ENCODE assay signal across 14 cellular contexts in the genomic region with DNA sequence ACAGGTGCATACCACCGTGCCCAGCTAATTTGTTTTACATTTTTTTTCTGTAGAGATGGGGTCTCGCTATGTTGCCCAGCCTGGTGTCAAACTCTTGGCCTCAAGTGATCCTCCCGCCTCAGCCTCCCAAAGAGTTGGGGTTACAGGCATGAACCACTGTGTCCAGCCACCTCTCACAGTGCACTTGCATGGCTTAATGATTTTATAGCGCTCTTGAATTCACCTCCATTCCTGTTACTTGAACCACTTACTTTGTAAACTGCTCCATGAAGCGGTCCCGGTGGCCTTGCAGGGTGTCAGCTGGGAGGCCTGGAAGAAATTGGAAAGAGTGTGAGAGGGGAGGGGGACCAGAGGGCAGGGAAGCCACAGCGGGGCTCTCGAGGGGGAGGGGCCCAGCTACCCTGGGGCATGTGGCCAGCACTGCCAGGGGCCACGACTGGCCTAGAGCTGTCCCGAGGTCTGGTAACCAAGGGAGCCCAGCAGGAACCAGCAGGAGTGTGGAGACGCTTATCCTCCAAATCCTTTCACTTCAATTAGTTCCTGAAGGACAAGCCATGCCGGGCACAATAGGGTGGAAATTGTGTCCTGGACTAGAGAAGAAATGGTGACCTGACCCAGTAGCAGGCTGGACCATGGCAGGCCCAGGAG.
"Had no signal": no experiment of that assay in that cellular context is flagged by ENCODE, and none has a peak within 500 bp of the region (broad histone marks: within the 10 kb centered on the region; RNA-seq: fewer than 3 reads in every experiment).

No MANE protein-coding gene starts in this region.

- H3K27ac ChIP-seq: adrenal gland, foreskin keratinocyte, psoas muscle, sigmoid colon had no signal

- H3K27me3 ChIP-seq: adrenal gland, dorsolateral prefrontal cortex, foreskin keratinocyte, heart left ventricle, sigmoid colon had no signal

- ATAC-seq: foreskin keratinocyte, heart left ventricle, left ventricle myocardium superior, psoas muscle had no signal

- H3K4me3 ChIP-seq: adrenal gland, dorsolateral prefrontal cortex, heart left ventricle, psoas muscle, sigmoid colon had no signal

- H3K9me3 ChIP-seq: adrenal gland, heart left ventricle, psoas muscle, sigmoid colon had no signal

- DNase-seq: activated CD4-positive, alpha-beta T cell treated with anti-CD3 and anti-CD28 coated beads, Interleukin-2, amount 50 U/mL, for 1 hour; activated CD4-positive, CD25-positive, alpha-beta regulatory T cell; activated naive CD4-positive, alpha-beta T cell treated with anti-CD3 and anti-CD28 coated beads, Interleukin-2, amount 50 U/mL, for 16 hours; activated T-cell treated with anti-CD3 and anti-CD28 coated beads for 4 hours; adrenal gland; foreskin keratinocyte; heart left ventricle; left ventricle myocardium superior; mesendoderm; sigmoid colon; stimulated activated CD4-positive, alpha-beta T cell treated with anti-CD3 and anti-CD28 coated beads, Interleukin-12 subunit alpha, Interleukin-12 subunit beta, amount 100 ng/mL, for 4 hours; stimulated activated naive CD4-positive, alpha-beta T cell had no signal

- H3K4me1 ChIP-seq: psoas muscle, sigmoid colon had no signal
